30 cellular contexts compared by ENCODE assay signal in the genomic region with DNA sequence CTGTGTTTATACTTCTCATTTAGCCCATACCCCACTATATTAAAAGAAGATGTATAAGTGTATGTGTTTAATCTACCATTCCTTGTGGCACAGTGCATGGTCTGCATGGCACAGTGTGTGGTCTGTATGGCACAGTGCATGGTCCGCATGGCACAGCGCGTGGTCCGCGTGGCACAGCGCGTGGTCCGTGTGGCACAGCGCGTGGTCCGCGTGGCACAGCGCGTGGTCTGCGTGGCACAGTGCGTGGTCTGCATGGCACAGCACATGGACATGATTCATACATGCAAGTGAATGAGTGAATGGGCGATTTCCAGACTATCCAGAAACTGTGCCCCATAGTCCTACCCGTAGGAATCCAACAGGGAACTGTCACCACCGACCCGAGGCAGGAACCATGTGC.
"Had no signal": no experiment of that assay in that cellular context is flagged by ENCODE, and none has a peak within 500 bp of the region (broad histone marks: within the 10 kb centered on the region; RNA-seq: fewer than 3 reads in every experiment).

No MANE protein-coding gene starts in this region.

- H3K4me1 ChIP-seq: parathyroid adenoma, psoas muscle, right lobe of liver, suprapubic skin, testis, tibial artery, transverse colon, upper lobe of left lung, uterus had no signal

- H3K4me3 Mint-ChIP-seq: naive thymus-derived CD8-positive, alpha-beta T cell; natural killer cell treated with Interleukin-12 subunit alpha and Interleukin-12 subunit beta and Interleukin-15 and Interleukin-18, amount 100 ng/mL, for 72 hours; nephron progenitor cell; neural crest cell; stimulated activated memory B cell treated with anti-CD40 and anti-IgM and Interleukin-4, amounts not matched to agents 10 μg/mL and 1 μg/mL and 100 μg/mL, for 72 hours; stimulated activated naive CD8-positive, alpha-beta T cell treated with anti-CD3 and anti-CD28 coated beads, Interleukin-15, amount 100 ng/mL, for 72 hours had no signal

- H3K27ac ChIP-seq: ovary, parathyroid adenoma, psoas muscle, right lobe of liver, sigmoid colon, suprapubic skin, testis, tibial artery, transverse colon, upper lobe of left lung, uterus had no signal

- ATAC-seq: naive thymus-derived CD8-positive, alpha-beta T cell; natural killer cell treated with Interleukin-12 subunit alpha and Interleukin-12 subunit beta and Interleukin-15 and Interleukin-18, amount 100 ng/mL, for 72 hours; psoas muscle; right cardiac atrium; right lobe of liver; stimulated activated memory B cell treated with anti-CD40 and anti-IgM and Interleukin-4, amounts not matched to agents 10 μg/mL and 1 μg/mL and 100 μg/mL, for 72 hours; stimulated activated naive CD8-positive, alpha-beta T cell treated with anti-CD3 and anti-CD28 coated beads, Interleukin-15, amount 100 ng/mL, for 72 hours; stimulated activated naive CD8-positive, alpha-beta T cell treated with anti-CD3 and anti-CD28 coated beads, Interleukin-15, Interleukin-2, amounts not matched to agents 100 U/mL and 50 U/mL, for 24 hours had no signal

- H3K27me3 ChIP-seq: ovary, right lobe of liver, sigmoid colon, suprapubic skin, testis, tibial artery, transverse colon, upper lobe of left lung, uterus had no signal

- H3K4me1 Mint-ChIP-seq: stimulated activated naive CD8-positive, alpha-beta T cell treated with anti-CD3 and anti-CD28 coated beads, Interleukin-15, amount 100 ng/mL, for 72 hours had no signal

- H3K9ac ChIP-seq: parathyroid adenoma had no signal

- H3K4me3 ChIP-seq: ovary, psoas muscle, right lobe of liver, sigmoid colon, suprapubic skin, testis, tibial artery, transverse colon, upper lobe of left lung, uterus had no signal

- DNase-seq: naive B cell; naive thymus-derived CD8-positive, alpha-beta T cell; nephron progenitor cell; occipital lobe; ovary; posterior cingulate gyrus; psoas muscle; right cardiac atrium; right lobe of liver; sigmoid colon; small intestine; stimulated activated CD4-positive, alpha-beta T cell treated with anti-CD3 and anti-CD28 coated beads, Interleukin-15, amount 100 ng/mL, for 24 hours; stimulated activated CD4-positive, alpha-beta T cell treated with anti-CD3 and anti-CD28 coated beads, Interleukin-2, amount 100 ng/mL, for 24 hours; stimulated activated CD4-positive, alpha-beta T cell treated with anti-CD3 and anti-CD28 coated beads, Interleukin-2, amount 100 ng/mL, for 48 hours; stimulated activated CD4-positive, alpha-beta T cell treated with anti-CD3 and anti-CD28 coated beads, Interleukin-4, amount 100 ng/mL, for 24 hours; stimulated activated naive CD4-positive, alpha-beta T cell; stimulated activated naive CD8-positive, alpha-beta T cell treated with anti-CD3 and anti-CD28 coated beads, Interleukin-15, amount 100 ng/mL, for 72 hours; stimulated activated naive CD8-positive, alpha-beta T cell treated with anti-CD3 and anti-CD28 coated beads, Interleukin-15, Interleukin-2, amounts not matched to agents 100 U/mL and 50 U/mL, for 24 hours; substantia nigra; testis; tibial artery; transverse colon; uterus had no signal

- H3K27ac Mint-ChIP-seq: naive thymus-derived CD8-positive, alpha-beta T cell; natural killer cell treated with Interleukin-12 subunit alpha and Interleukin-12 subunit beta and Interleukin-15 and Interleukin-18, amount 100 ng/mL, for 72 hours; nephron progenitor cell; progenitor cell of endocrine pancreas; stimulated activated memory B cell treated with anti-CD40 and anti-IgM and Interleukin-4, amounts not matched to agents 10 μg/mL and 1 μg/mL and 100 μg/mL, for 72 hours; stimulated activated naive CD8-positive, alpha-beta T cell treated with anti-CD3 and anti-CD28 coated beads, Interleukin-15, amount 100 ng/mL, for 72 hours had no signal

- H3K79me2 ChIP-seq: parathyroid adenoma had no signal

- H3K9me3 ChIP-seq: ovary, psoas muscle, right lobe of liver, sigmoid colon, suprapubic skin, testis, transverse colon, upper lobe of left lung, uterus had no signal

- FAIRE-seq: small intestine had no signal

- H3K36me3 ChIP-seq: ovary, right lobe of liver, sigmoid colon, suprapubic skin, transverse colon, upper lobe of left lung, uterus had no signal

- H2AFZ ChIP-seq: parathyroid adenoma had no signal
